ENCODE assay signal across 1 cellular context in genomic region chr2:9653485-9654271, GRCh38.
TF ChIP-seq lines count a peak whose summit lies in the region.

No MANE protein-coding gene starts in this region.

TF ChIP-seq in K562, 482 proteins besides CTCF, POLR2A, EP300 and RAD21 (continued from another document):
- TF ChIP-seq BCOR (IDR thresholded peaks at IDR 0.05) (peak; percentile 57; the same call in 1 of the 2 replicates), ZNF717 (CRISPR knock-in tag; IDR thresholded peaks at IDR 0.05) (no peak), FOXK2 (conservative IDR thresholded peaks at IDR 0.05 in 1 of 2, IDR thresholded peaks at IDR 0.05 in 1 of 2; ENCODE audit: low read depth in 2 of 2) (no peak), KDM1A (IDR thresholded peaks at IDR 0.05) (0 out of 4 replicates have a peak, but pooled peaks of 1 of the 2 experiments have one; percentile 17), SETDB1 (IDR thresholded peaks at IDR 0.05; ENCODE audit: low read length) (no peak), ZNF561 (CRISPR knock-in tag; conservative IDR thresholded peaks at IDR 0.05) (no peak)
